In the genomic region with DNA sequence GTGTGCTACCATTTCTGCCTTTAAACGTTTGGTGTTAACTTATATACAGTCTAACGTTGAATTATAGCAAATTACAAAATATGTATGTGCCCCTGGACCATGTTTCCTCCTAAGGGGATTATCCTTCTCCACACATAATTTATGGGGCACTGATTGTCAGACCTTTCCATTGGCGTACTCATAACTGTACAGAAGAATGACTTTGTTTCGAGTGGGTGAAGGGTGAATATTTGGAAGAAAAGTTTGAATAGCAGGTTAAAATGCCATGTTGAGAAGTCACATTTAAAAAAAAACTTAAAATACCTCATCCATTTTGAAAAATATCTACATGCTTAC, we compare ENCODE assay signal across 17 cellular contexts. TPM values are rescaled to one million over a fixed set of nuclear protein-coding genes. Genes with fewer than 3 reads are reported as not detected.
DNase-seq lines count a peak whose midpoint lies in the region; ATAC-seq and TF ChIP-seq lines count a peak whose summit lies in the region.
"Had no signal": no experiment of that assay in that cellular context is flagged by ENCODE, and none has a peak within 500 bp of the region (broad histone marks: within the 10 kb centered on the region; RNA-seq: fewer than 3 reads in every experiment).

No MANE protein-coding gene starts in this region.

- no peaks in the 10 kb centered on the region for H3K9me3 ChIP-seq in smooth muscle cell (replicated peaks; ENCODE audit: low read depth)
- H3K9me3 ChIP-seq: Peyer's patch, stomach had no signal

- no peaks in the 10 kb centered on the region for H3K79me2 ChIP-seq in smooth muscle cell (ENCODE audit: low read depth)

- ATAC-seq in GM19023 (IDR thresholded peaks at IDR 0.05; ENCODE audit: unreplicated experiment) (peak; percentile 42), GM21723 (IDR thresholded peaks at IDR 0.05; ENCODE audit: unreplicated experiment) (peak; percentile 35), HG03175 (IDR thresholded peaks at IDR 0.05; ENCODE audit: unreplicated experiment) (peak; percentile 35)
- ATAC-seq: K562 had no signal

- H3K4me1 ChIP-seq in smooth muscle cell (ENCODE audit: low read depth) = no peaks in the 10 kb centered on the region
- H3K4me1 ChIP-seq: stomach had no signal

- no peak overlapping the region for H3K4me3 ChIP-seq in smooth muscle cell
- H3K4me3 ChIP-seq: K562, Peyer's patch, skin epidermis, stomach had no signal

- no peak overlapping the region for H2AFZ ChIP-seq in smooth muscle cell (ENCODE audit: low read depth)

- H3K27ac ChIP-seq in smooth muscle cell (ENCODE audit: low read depth) = no peak overlapping the region
- H3K27ac ChIP-seq: Peyer's patch, skin epidermis, stomach had no signal

- intact Hi-C loops in head of caudate nucleus (cut with DNase I) = no loop called here

- WGBS in smooth muscle cell (ENCODE audit: low lambda C conversion rate) = 49% methylated on average over 4 of the region's 4 CpGs

- H3K9ac ChIP-seq in smooth muscle cell (ENCODE audit: low read depth) = no peak overlapping the region

- DNase-seq in smooth muscle cell (lab: John Stamatoyannopoulos, UW; ENCODE audit: unreplicated experiment) (no peak), GOT3 (lab: John Stamatoyannopoulos, UW) (no peak), RPMI8226 (no peak), head of caudate nucleus (no peak)
- DNase-seq: cerebellar nuclear complex, DND-41, midbrain, Peyer's patch, stomach had no signal

- H3K27me3 ChIP-seq in smooth muscle cell (ENCODE audit: low read depth) = peaks cover 72% of the 10 kb centered on the region
- H3K27me3 ChIP-seq: Peyer's patch, stomach had no signal

- no peaks in the 10 kb centered on the region for H3K36me3 ChIP-seq in smooth muscle cell (ENCODE audit: low read depth)
- H3K36me3 ChIP-seq: Peyer's patch, stomach had no signal

- peak overlapping the region; percentile 60 for H3K4me2 ChIP-seq in smooth muscle cell

- peaks cover 3% of the 10 kb centered on the region for H3F3A ChIP-seq in smooth muscle cell (ENCODE audit: low read depth)

- no peaks in the 10 kb centered on the region for H4K20me1 ChIP-seq in smooth muscle cell (ENCODE audit: low read depth)

- no peak for TF ChIP-seq CTCF in smooth muscle cell (IDR thresholded peaks at IDR 0.05; ENCODE audit: borderline replicate concordance, insufficient read depth, poor library complexity, severe bottlenecking)

RNA-seq across cellular contexts. Expression of gene SLC10A2, which starts 58.8 kb away (rescaled TPM):
- not detected in 2 replicates for total RNA-seq in smooth muscle cell
- not detected in 2 replicates for polyA plus RNA-seq in smooth muscle cell
- total RNA-seq: K562; kidney epithelial cell; stomach; T-helper 1 cell treated with Interleukin-12 subunit alpha and Interleukin-12 subunit beta and Interleukin-4 antibody, amounts not matched to agents 30 ng/mL and 1 ng/mL, for 36 hours had no signal
- polyA plus RNA-seq: CD14-positive monocyte, K562, stomach had no signal
